1 cellular context compared by ENCODE assay signal in the genomic region with DNA sequence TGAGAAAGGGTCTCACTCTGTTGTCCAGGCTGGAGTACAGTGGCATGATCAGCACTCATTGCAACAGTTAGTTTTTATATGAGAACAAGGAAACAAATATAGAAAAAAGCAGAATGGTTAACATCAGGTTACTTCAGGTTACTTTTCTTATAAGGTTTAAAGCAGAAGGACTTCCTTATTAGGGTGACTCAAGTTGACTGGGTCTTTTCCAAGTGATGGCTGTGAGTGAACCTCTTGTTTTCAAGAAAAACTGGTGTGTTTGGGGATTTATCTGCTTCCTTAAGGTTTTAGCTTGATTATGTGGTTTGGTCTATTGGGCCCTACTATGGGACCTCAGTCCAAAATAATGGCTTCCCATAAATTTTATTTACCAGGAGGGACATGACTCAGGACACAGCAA.
TF ChIP-seq lines count a peak whose summit lies in the region.

No MANE protein-coding gene starts in this region.

TF ChIP-seq in IMR-90, 13 proteins besides CTCF, POLR2A, EP300 and RAD21:
- TF ChIP-seq NFE2L2 (IDR thresholded peaks at IDR 0.05; ENCODE audit: low read depth, low read length) = no peak
- TF ChIP-seq BHLHE40 (IDR thresholded peaks at IDR 0.05; ENCODE audit: low read depth, low read length) = no peak
- TF ChIP-seq, protein P1, sequence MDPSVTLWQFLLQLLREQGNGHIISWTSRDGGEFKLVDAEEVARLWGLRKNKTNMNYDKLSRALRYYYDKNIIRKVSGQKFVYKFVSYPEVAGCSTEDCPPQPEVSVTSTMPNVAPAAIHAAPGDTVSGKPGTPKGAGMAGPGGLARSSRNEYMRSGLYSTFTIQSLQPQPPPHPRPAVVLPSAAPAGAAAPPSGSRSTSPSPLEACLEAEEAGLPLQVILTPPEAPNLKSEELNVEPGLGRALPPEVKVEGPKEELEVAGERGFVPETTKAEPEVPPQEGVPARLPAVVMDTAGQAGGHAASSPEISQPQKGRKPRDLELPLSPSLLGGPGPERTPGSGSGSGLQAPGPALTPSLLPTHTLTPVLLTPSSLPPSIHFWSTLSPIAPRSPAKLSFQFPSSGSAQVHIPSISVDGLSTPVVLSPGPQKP (IDR thresholded peaks at IDR 0.05; ENCODE audit: borderline replicate concordance, low read depth, low read length) = no peak
- no peak for TF ChIP-seq MXI1 (IDR thresholded peaks at IDR 0.05; ENCODE audit: borderline replicate concordance, low read depth, low read length)
- no peak for TF ChIP-seq RCOR1 (IDR thresholded peaks at IDR 0.05; ENCODE audit: insufficient replicate concordance, low read length)
